29 cellular contexts compared by ENCODE assay signal in the genomic region with DNA sequence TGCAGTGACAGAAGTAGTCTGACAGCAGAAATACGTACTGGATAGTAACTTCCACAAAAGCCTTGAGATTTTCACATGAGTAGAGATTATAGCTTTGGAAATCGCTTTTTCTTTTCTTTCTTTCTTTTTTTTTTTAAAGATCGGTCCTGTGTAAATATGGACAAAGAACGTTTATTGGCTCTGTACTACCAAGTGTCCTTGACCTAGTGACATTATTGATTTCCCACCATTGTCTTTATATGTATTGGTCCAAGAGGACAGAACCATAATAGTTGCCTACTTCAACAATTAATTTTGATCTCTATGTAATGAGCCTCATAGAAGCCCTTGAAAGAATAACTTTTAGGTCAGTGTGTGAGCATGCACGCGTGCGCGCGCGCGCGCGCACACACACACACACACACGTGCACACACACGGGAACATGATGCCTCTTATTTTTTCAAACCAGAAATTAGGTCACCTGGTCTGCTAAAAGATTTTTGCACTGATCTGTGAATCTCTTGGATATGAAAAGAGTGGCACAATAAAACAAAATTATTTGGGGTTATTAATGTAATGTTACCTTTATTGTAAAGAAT.
"Had no signal": no experiment of that assay in that cellular context is flagged by ENCODE, and none has a peak within 500 bp of the region (broad histone marks: within the 10 kb centered on the region; RNA-seq: fewer than 3 reads in every experiment).

No MANE protein-coding gene starts in this region.

- FAIRE-seq: colon had no signal

- DNase-seq: activated B cell treated with CpG ODN at 0.5 μM for 24 hours; activated CD4-positive, alpha-beta T cell treated with anti-CD3 and anti-CD28 coated beads for 48 hours; activated CD4-positive, alpha-beta T cell treated with anti-CD3 and anti-CD28 coated beads, Interleukin-2, amount 50 U/mL, for 1 hour; activated CD4-positive, alpha-beta T cell treated with anti-CD3 and anti-CD28 coated beads, Interleukin-2, amount 50 U/mL, for 48 hours; activated CD8-positive, alpha-beta memory T cell treated with anti-CD3 and anti-CD28 coated beads for 24 hours; activated CD8-positive, alpha-beta T cell treated with anti-CD3 and anti-CD28 coated beads for 36 hours; activated effector memory CD4-positive, alpha-beta T cell treated with anti-CD3 and anti-CD28 coated beads, Interleukin-2, amount 50 U/mL, for 16 hours; activated naive CD4-positive, alpha-beta T cell treated with anti-CD3 and anti-CD28 coated beads for 36 hours; activated naive CD8-positive, alpha-beta T cell treated with anti-CD3 and anti-CD28 coated beads for 36 hours; activated naive CD8-positive, alpha-beta T cell treated with anti-CD3 and anti-CD28 coated beads, Interleukin-2, amount 50 U/mL, for 24 hours; activated T-cell treated with anti-CD3 and anti-CD28 coated beads, Interleukin-2, amount 50 U/mL, for 1 hour; activated T-cell treated with anti-CD3 and anti-CD28 coated beads, Interleukin-2, amount 50 U/mL, for 48 hours; adrenal gland; amygdala; aorta; body of pancreas; caudate nucleus; cortex of kidney; dermis blood vessel endothelial cell; effector CD4-positive, alpha-beta T cell; effector memory CD8-positive, alpha-beta T cell; erythroblast; foreskin keratinocyte; gastrocnemius medialis; heart right ventricle; T-helper 17 cell; T1000; WERI-Rb-1 had no signal
